In the genomic region with DNA sequence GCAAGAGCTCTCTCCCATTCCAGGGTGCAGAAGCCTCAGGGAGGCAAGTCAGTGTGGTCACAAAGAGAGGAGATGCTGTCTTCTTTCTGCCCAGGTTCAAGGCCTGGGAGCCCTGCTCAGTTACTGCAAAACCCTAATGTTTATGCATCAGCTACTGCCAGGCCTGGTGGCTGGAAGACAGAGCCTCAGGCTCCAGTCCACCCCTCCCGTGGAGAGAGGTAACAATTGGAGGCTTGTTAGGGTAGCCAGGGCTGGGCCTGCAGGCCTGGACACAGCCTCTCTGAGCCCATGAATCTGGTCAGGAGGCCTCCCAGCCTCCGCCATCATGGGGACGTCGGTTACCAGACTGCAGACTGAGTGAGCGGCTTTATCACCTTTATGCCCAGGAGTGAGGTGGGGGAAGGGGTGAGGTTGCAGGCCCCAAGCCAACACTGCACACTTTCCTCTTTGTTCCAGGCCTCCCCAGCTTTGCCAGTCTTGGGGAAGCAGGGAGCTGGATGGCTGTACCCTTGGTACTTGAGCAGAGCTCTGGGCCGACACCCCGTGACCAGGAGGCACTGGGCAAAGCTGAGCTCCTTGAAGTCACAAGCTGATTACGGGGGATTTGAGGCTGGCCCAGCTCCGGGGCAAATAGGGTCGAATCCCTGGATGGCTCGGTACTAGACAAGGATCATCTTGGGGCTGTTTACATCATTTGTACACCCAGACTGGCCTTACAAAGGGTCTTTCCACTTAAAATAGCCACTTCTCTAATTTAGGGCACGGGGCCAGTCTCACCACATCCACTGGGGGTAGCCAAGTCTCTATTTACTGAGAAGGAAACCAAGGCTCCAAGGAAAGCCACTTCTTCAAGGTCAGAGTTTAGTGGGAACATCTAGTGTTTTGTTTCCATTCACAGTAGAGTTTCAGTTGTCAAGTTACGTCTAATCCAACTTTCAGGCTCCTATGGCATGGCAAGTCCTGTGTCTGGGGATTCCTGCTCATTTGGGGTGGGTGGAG, we compare ENCODE assay signal across 10 cellular contexts. TPM values are rescaled to one million over a fixed set of nuclear protein-coding genes. Genes with fewer than 3 reads are reported as not detected.
DNase-seq lines count a peak whose midpoint lies in the region; ATAC-seq and TF ChIP-seq lines count a peak whose summit lies in the region.
"Had no signal": no experiment of that assay in that cellular context is flagged by ENCODE, and none has a peak within 500 bp of the region (broad histone marks: within the 10 kb centered on the region; RNA-seq: fewer than 3 reads in every experiment).

No MANE protein-coding gene starts in this region.

- intact Hi-C loops in heart right ventricle (cut with DNase I) (no loop called here), Right ventricle myocardium superior (cut with DNase I) (no loop called here)

- peak overlapping the region; percentile 64 to 89 for H3K27ac Mint-ChIP-seq in activated naive CD4-positive, alpha-beta T cell treated with anti-CD3 and anti-CD28 coated beads, Interleukin-2, amount 50 U/mL, for 72 hours
- peak overlapping the region; percentile 86 for H3K27ac Mint-ChIP-seq in type B pancreatic cell

- H3K27ac ChIP-seq in heart right ventricle (peak overlapping the region in 7 of 10 donors; percentile 1 to 72 (median 25)), brain microvascular endothelial cell (no peak overlapping the region)

- H3K4me3 Mint-ChIP-seq in type B pancreatic cell, result peak overlapping the region; percentile 73

- H3K36me3 ChIP-seq in heart right ventricle, result peaks cover 0 to 10% (median 0%) of the 10 kb centered on the region in 9 donors
- no peaks in the 10 kb centered on the region for H3K36me3 ChIP-seq in brain microvascular endothelial cell (replicated peaks)

- DNase-seq in heart right ventricle, result no peak
- DNase-seq in Right ventricle myocardium superior, result no peak
- DNase-seq in activated naive CD4-positive, alpha-beta T cell treated with anti-CD3 and anti-CD28 coated beads, Interleukin-2, amount 50 U/mL, for 72 hours (ENCODE audit: low spot score in 2 of 2), result no peak
- DNase-seq in kidney tubule cell (ENCODE audit: low spot score), result peak; percentile 5
- no peak for DNase-seq in type B pancreatic cell (ENCODE audit: extremely low spot score, unreplicated experiment)
- no peak for DNase-seq in cerebellum (ENCODE audit: low spot score)
- DNase-seq in brain microvascular endothelial cell, result no peak
- DNase-seq in NCI-H748 (lab: John Stamatoyannopoulos, UW; ENCODE audit: unreplicated experiment), result no peak
- DNase-seq: tibial artery had no signal

- H3K4me1 Mint-ChIP-seq in type B pancreatic cell (ENCODE audit: unreplicated experiment), result peaks cover 31% of the 10 kb centered on the region

- no peak for TF ChIP-seq CTCF in heart right ventricle (IDR thresholded peaks at IDR 0.05)
- no peak for TF ChIP-seq CTCF in type B pancreatic cell (conservative IDR thresholded peaks at IDR 0.05)
- no peak for TF ChIP-seq CTCF in brain microvascular endothelial cell (IDR thresholded peaks at IDR 0.05; ENCODE audit: low read depth, low read length, missing control alignments)

- 64 to 70% methylated on average over 13 of the region's 13 CpGs for WGBS in heart right ventricle, 2 donors

- no peaks in the 10 kb centered on the region for H3K9me3 ChIP-seq in heart right ventricle
- H3K9me3 ChIP-seq: tibial artery had no signal

- ATAC-seq in heart right ventricle (peak in 2 of 8 donors; percentile 36 to 46), Right ventricle myocardium superior (ENCODE audit: poor library complexity) (no peak)
- no peak for ATAC-seq in activated naive CD4-positive, alpha-beta T cell treated with anti-CD3 and anti-CD28 coated beads, Interleukin-2, amount 50 U/mL, for 72 hours

- H3K27me3 Mint-ChIP-seq in type B pancreatic cell, result no peaks in the 10 kb centered on the region

- in situ Hi-C loops in brain microvascular endothelial cell (cut with HindIII; ENCODE audit: low pct_ligation_motif_present, low sequenced_read_pairs), result no loop called here

- peaks cover 0 to 8% (median 0%) of the 10 kb centered on the region in 7 donors for H3K27me3 ChIP-seq in heart right ventricle
- H3K27me3 ChIP-seq in brain microvascular endothelial cell (replicated peaks), result no peaks in the 10 kb centered on the region
- H3K27me3 ChIP-seq: tibial artery had no signal

- peaks cover 11 to 69% (median 34%) of the 10 kb centered on the region in 9 donors for H3K4me1 ChIP-seq in heart right ventricle

- H3K4me3 ChIP-seq in heart right ventricle (no peak overlapping the region), brain microvascular endothelial cell (ENCODE audit: low read depth, low read length) (no peak overlapping the region)
- H3K4me3 ChIP-seq: tibial artery had no signal

- no peaks in the 10 kb centered on the region for H3K9me3 Mint-ChIP-seq in activated naive CD4-positive, alpha-beta T cell treated with anti-CD3 and anti-CD28 coated beads, Interleukin-2, amount 50 U/mL, for 72 hours
- no peaks in the 10 kb centered on the region for H3K9me3 Mint-ChIP-seq in type B pancreatic cell
- H3K9me3 Mint-ChIP-seq: nephron had no signal

- peaks cover 16 to 58% of the 10 kb centered on the region in 2 donors for H3K36me3 Mint-ChIP-seq in activated naive CD4-positive, alpha-beta T cell treated with anti-CD3 and anti-CD28 coated beads, Interleukin-2, amount 50 U/mL, for 72 hours
- peaks cover 32% of the 10 kb centered on the region for H3K36me3 Mint-ChIP-seq in type B pancreatic cell

RNA-seq across cellular contexts. Expression of gene SLC2A1, which starts 5.2 kb away (rescaled TPM):
- total RNA-seq in heart right ventricle (10 to 100 TPM in 9 of 10 donors, 1 to 10 TPM in 1; 8.2 to 63.7 (median 28.9) TPM), Right ventricle myocardium superior (41.2 TPM), type B pancreatic cell (ENCODE audit: low replicate concordance) (192 and 706 TPM in 2 replicates), cerebellum (50.2 TPM)
- 10 to 100 TPM in 1 of 2 donors, 1 to 10 TPM in 1; 6.7 to 98.7 TPM for polyA plus RNA-seq in heart right ventricle
- 100 to 1,000 TPM in 1 of 2 donors, 10 to 100 TPM in 1; 39.9 to 121 TPM for total RNA-seq in activated naive CD4-positive, alpha-beta T cell treated with anti-CD3 and anti-CD28 coated beads, Interleukin-2, amount 50 U/mL, for 72 hours
